ENCODE assay signal across 8 cellular contexts in the genomic region with DNA sequence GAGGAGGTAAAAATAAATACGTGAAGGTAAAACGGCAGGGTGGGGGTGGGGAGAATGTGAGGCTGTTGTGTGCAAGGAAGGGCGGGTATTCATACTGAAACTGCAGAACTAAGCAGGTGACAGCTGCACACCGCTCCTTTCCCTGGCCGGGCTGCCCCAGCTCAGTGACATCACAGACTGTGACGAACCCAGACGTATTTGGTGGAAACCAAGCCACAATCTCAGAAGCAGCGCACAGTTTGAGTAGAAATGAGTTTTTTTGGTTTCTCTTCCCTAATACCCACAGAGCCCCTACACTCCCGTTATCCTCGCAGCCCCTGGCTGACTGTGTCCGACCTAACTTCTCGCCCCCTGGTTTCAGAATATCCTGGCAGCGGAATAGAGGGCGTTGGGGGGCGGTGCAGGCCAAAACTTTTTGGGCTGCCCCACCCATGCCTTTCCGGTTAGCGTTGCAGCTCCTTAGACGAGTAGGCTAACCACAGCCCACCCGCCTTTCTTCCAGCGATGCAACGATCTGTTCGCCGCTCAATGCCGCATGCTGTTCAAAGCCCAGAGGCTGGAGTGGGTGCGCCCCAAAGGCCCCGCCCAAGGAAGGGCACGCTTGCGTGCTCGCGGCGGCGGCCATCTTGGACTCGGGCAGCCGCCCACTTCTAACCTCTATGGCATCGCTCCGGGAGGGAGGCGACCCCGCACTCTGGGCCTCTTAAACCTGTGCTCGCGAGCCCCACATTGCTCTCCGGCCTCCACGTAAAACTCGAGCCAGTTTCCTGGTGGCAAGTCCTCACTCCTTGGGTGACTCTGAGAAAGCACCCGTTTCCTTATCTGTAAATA. TPM values are rescaled to one million over a fixed set of nuclear protein-coding genes. Genes with fewer than 3 reads are reported as not detected.
DNase-seq lines count a peak whose midpoint lies in the region; ATAC-seq, FAIRE-seq and TF ChIP-seq lines count a peak whose summit lies in the region.

No MANE protein-coding gene starts in this region.

- H3K9me3 ChIP-seq in prostate gland: no peaks in the 10 kb centered on the region

- WGBS in adipose tissue, 3 donors: 1 to 2% (median 1%) methylated on average over 44 of the region's 44 CpGs
- WGBS in prostate gland: under 1% methylated on average over 44 of the region's 44 CpGs
- 1% methylated on average over 44 of the region's 44 CpGs for WGBS in urinary bladder

- H3K4me3 ChIP-seq in prostate gland: peak overlapping the region; percentile 36 to 49
- H3K4me3 ChIP-seq in urinary bladder (ENCODE audit: low read depth, low read length): peak overlapping the region; percentile 53

- TF ChIP-seq POLR2A in GM12891 (IDR thresholded peaks at IDR 0.05; ENCODE audit: low read depth, low read length) (peak; percentile 87), prostate gland (IDR thresholded peaks at IDR 0.05) (peak; percentile 22)

- H3K27me3 ChIP-seq in prostate gland (replicated peaks; ENCODE audit: insufficient read depth): no peaks in the 10 kb centered on the region

- H3K27ac ChIP-seq in adipose tissue (ENCODE audit: low read depth, low read length) (peak overlapping the region; percentile 48), prostate gland (peak overlapping the region; percentile 76 to 80), urinary bladder (ENCODE audit: low read depth) (peak overlapping the region; percentile 83)

- TF ChIP-seq CTCF in prostate gland (IDR thresholded peaks at IDR 0.05): no peak

- H3K36me3 ChIP-seq in prostate gland: peaks cover 0 to 6% of the 10 kb centered on the region in 2 donors
- peaks cover 6% of the 10 kb centered on the region for H3K36me3 ChIP-seq in urinary bladder (ENCODE audit: insufficient read depth)

- peak; percentile 91 for DNase-seq in GM12891 (ENCODE audit: insufficient read length, low spot score)
- DNase-seq in NCI-H128 (lab: John Stamatoyannopoulos, UW; ENCODE audit: unreplicated experiment): peak; percentile 61
- DNase-seq in SW480 (ENCODE audit: low spot score): peak; percentile 76
- peak; percentile 88 for DNase-seq in left cardiac atrium
- peak; percentile 72 for DNase-seq in prostate gland (ENCODE audit: low spot score)

- peak; percentile 80 for ATAC-seq in HG02642 (IDR thresholded peaks at IDR 0.05; ENCODE audit: poor library complexity, unreplicated experiment)
- peak; percentile 96 to 97 for ATAC-seq in left cardiac atrium

- peaks cover 4% of the 10 kb centered on the region for H3K4me1 ChIP-seq in prostate gland (replicated peaks)
- H3K4me1 ChIP-seq in urinary bladder (ENCODE audit: insufficient read depth): no peaks in the 10 kb centered on the region

- peak; percentile 96 for FAIRE-seq in GM12891 (lab: Jason Lieb, UNC)

- intact Hi-C loops in left cardiac atrium (cut with DNase I): loop anchor here in 1 of 2 donors (10.0 kb wide), 1 partner anchor 116 kb away; a partner anchor contains a TSS
- intact Hi-C loops in prostate gland (cut with DNase I): loop anchor here (10.0 kb wide), 1 partner anchor 136 kb away; no protein-coding TSS in a partner anchor

TF ChIP-seq in GM12891, 5 proteins besides CTCF, POLR2A, EP300 and RAD21:
- TF ChIP-seq PAX5 (IDR thresholded peaks at IDR 0.05; ENCODE audit: insufficient read depth, low read length, severe bottlenecking) (peak; percentile 57), POU2F2 (IDR thresholded peaks at IDR 0.05; ENCODE audit: low read depth, low read length) (peak; percentile 68), TAF1 (IDR thresholded peaks at IDR 0.05; ENCODE audit: low read depth, low read length) (peak; percentile 56), SPI1 (IDR thresholded peaks at IDR 0.05; ENCODE audit: low read depth, low read length) (peak; percentile 89), POLR2AphosphoS5 (IDR thresholded peaks at IDR 0.05; ENCODE audit: low read depth, low read length) (peak; percentile 76; the same call in 1 of the 2 replicates)

RNA-seq across cellular contexts. Expression of a gene that starts 9.1 kb away (rescaled TPM):
- polyA plus RNA-seq in GM12891 (2012; ENCODE audit: low read depth, missing spikeins): 25.7 TPM
- polyA plus RNA-seq in adipose tissue (10 to 100 TPM; 11.5 to 12.6 (median 12.0) TPM), urinary bladder (18.7 TPM)
- total RNA-seq in left cardiac atrium (10 to 100 TPM; 17.6 to 21.6 TPM), prostate gland (10 to 100 TPM in 1 of 2 donors, 1 to 10 TPM in 1; 6.2 to 13.6 TPM), urinary bladder (8.8 TPM)

RNA-seq across cellular contexts. Expression of a gene that starts 50.1 kb away (rescaled TPM):
- 8.5 TPM for polyA plus RNA-seq in GM12891 (2012; ENCODE audit: low read depth, missing spikeins)
- polyA plus RNA-seq in adipose tissue: 10 to 100 TPM in 2 of 3 donors, 1 to 10 TPM in 1; 9.3 to 13.8 (median 13.5) TPM
- 10 to 100 TPM in 1 of 2 donors, 1 to 10 TPM in 1; 9.6 to 16.6 TPM for total RNA-seq in left cardiac atrium
- 10 to 100 TPM; 21.8 to 99.1 TPM for total RNA-seq in prostate gland
- total RNA-seq in urinary bladder: 8.2 TPM
- polyA plus RNA-seq in urinary bladder: 11.0 TPM

Comparison
In these comparisons a context has a peak if more than half of its experiments do, and no peak if none do; other contexts are left out.
1. Peak in every context shown above with its lines: DNase-seq, ATAC-seq, H3K4me3 ChIP-seq and H3K27ac ChIP-seq.